1 cellular context compared by ENCODE assay signal in genomic region chr12:9773216-9773877, GRCh38.
TF ChIP-seq lines count a peak whose summit lies in the region.

No MANE protein-coding gene starts in this region.

TF ChIP-seq in K562, 482 proteins besides CTCF, POLR2A, EP300 and RAD21:
- 0 out of 2 replicates have a peak, but pooled peaks have one; percentile 6 for TF ChIP-seq ZNF384 (IDR thresholded peaks at IDR 0.05; ENCODE audit: low read depth, low read length)
- TF ChIP-seq NRF1 (conservative IDR thresholded peaks at IDR 0.05 in 1 of 2, IDR thresholded peaks at IDR 0.05 in 1 of 2), result 0 out of 4 replicates have a peak, but pooled peaks of 1 of the 2 experiments have one; percentile 18
- TF ChIP-seq ZBTB40 (IDR thresholded peaks at IDR 0.05), result peak; percentile 32; the same call in 1 of the 2 replicates
- no peak for TF ChIP-seq ZBTB40 (CRISPR knock-in tag; IDR thresholded peaks at IDR 0.05)
- no peak for TF ChIP-seq KLF16 (IDR thresholded peaks at IDR 0.05)
